In the genomic region with DNA sequence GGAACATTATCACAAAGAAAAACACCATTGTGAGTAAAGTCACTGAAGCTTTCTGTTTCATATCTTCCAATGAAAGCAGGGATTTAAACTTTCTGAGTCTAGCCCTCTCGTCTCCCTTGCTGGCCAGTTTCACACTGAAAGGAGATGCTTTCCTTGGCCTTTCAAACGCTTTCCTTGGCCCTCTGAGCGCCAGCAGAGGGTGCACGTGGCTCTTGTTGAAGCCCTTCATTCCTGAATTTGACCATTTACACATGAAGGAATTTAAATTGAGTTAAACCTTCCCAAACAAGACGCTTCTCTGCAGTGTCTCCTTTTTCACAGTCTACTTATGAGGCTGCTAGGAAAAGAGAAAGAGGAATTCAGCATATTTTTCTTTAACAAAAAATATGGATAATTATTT, we compare ENCODE assay signal across 8 cellular contexts. TPM values are rescaled to one million over a fixed set of nuclear protein-coding genes. Genes with fewer than 3 reads are reported as not detected.
DNase-seq lines count a peak whose midpoint lies in the region; ATAC-seq and TF ChIP-seq lines count a peak whose summit lies in the region.

No MANE protein-coding gene starts in this region.

- no peaks in the 10 kb centered on the region for H3K9me3 Mint-ChIP-seq in immature natural killer cell

- no peaks in the 10 kb centered on the region for H3K27me3 ChIP-seq in HUES48 (ENCODE audit: control insufficient read depth, insufficient read depth, low read length)

- no peaks in the 10 kb centered on the region for H3K9me3 ChIP-seq in HUES48 (ENCODE audit: control insufficient read depth, insufficient read depth, low read length)

- no peaks in the 10 kb centered on the region for H3K36me3 ChIP-seq in HUES48 (ENCODE audit: control insufficient read depth, insufficient read depth, low read length)

- H3K9ac ChIP-seq in HUES48 (ENCODE audit: low read depth, low read length), result no peak overlapping the region

- H3K27ac ChIP-seq in HUES48 (ENCODE audit: low read depth, low read length), result peak overlapping the region; percentile 72

- DNase-seq in AG09319 (ENCODE audit: extremely low read depth, low read depth) (peak; percentile 19), UCSD-AML1 (lab: John Stamatoyannopoulos, UW; ENCODE audit: unreplicated experiment) (peak; percentile 45), islet precursor cell (peak; percentile 84), immature natural killer cell (no peak), cerebellar nuclear complex (lab: John Stamatoyannopoulos, UW) (no peak)
- no peak for DNase-seq in stimulated activated naive CD4-positive, alpha-beta T cell treated with Interleukin-2 at 50 U/mL for 16 hours (lab: John Stamatoyannopoulos, UW)

- peaks cover 46% of the 10 kb centered on the region for H3K4me1 ChIP-seq in HUES48 (ENCODE audit: control insufficient read depth, insufficient read depth, low read length)

- no peaks in the 10 kb centered on the region for H3K36me3 Mint-ChIP-seq in immature natural killer cell

- H3K4me1 Mint-ChIP-seq in immature natural killer cell, result peaks cover 10 to 13% of the 10 kb centered on the region in 2 donors

- no peak overlapping the region for H3K27ac Mint-ChIP-seq in immature natural killer cell

- H3K4me3 Mint-ChIP-seq in immature natural killer cell, result no peak overlapping the region

- TF ChIP-seq CTCF in AG09319 (IDR thresholded peaks at IDR 0.05; ENCODE audit: low read depth, low read length), result peak; percentile 54

- 0 out of 2 replicates have a peak overlapping the region, but pooled peaks have one; percentile 25 for H3K4me3 ChIP-seq in HUES48 (ENCODE audit: low read depth, low read length)

- H3K27me3 Mint-ChIP-seq in immature natural killer cell (ENCODE audit: low read depth in 3 of 3), result peaks cover 3 to 16% (median 7%) of the 10 kb centered on the region in 3 donors

- no peak for ATAC-seq in activated CD4-positive, CD25-positive, alpha-beta regulatory T cell treated with anti-CD3 and anti-CD28 coated beads, Interleukin-2, amount 50 U/mL, for 24 hours

RNA-seq across cellular contexts. Expression of a gene that starts 21.5 kb away (rescaled TPM):
- 1 to 10 TPM in 1 of 3 donors, under 1 TPM in 1, not detected in 1; 0.68 to 1.0 TPM for polyA plus RNA-seq in immature natural killer cell

Comparison
In these comparisons a context has a peak if more than half of its experiments do, and no peak if none do; other contexts are left out.
1. DNase-seq: peak in AG09319 (single experiment), UCSD-AML1 (single experiment) and islet precursor cell (single experiment); none in immature natural killer cell (0 of 3), cerebellar nuclear complex (0 of 2) and stimulated activated naive CD4-positive, alpha-beta T cell treated with Interleukin-2 at 50 U/mL for 16 hours (single experiment).